ENCODE assay signal across 24 cellular contexts in genomic region chrX:23035493-23035892, GRCh38. TPM values are rescaled to one million over a fixed set of nuclear protein-coding genes. Genes with fewer than 3 reads are reported as not detected.
"Had no signal": no experiment of that assay in that cellular context is flagged by ENCODE, and none has a peak within 500 bp of the region (broad histone marks: within the 10 kb centered on the region; RNA-seq: fewer than 3 reads in every experiment).

No MANE protein-coding gene starts in this region.

- H3K4me1 ChIP-seq: breast epithelium, esophagus muscularis mucosa, prostate gland, spleen, transverse colon had no signal

- H3K27ac ChIP-seq: breast epithelium, esophagus muscularis mucosa, prostate gland, spleen, transverse colon had no signal

- H3K27me3 ChIP-seq: esophagus muscularis mucosa, spleen, transverse colon had no signal

- H3K36me3 ChIP-seq: breast epithelium, esophagus muscularis mucosa, prostate gland, spleen, transverse colon had no signal

- FAIRE-seq: endometrium had no signal

- H3K9me3 ChIP-seq: breast epithelium, esophagus muscularis mucosa, mucosa of descending colon, prostate gland, spleen, transverse colon had no signal

- DNase-seq: activated CD4-positive, alpha-beta memory T cell treated with anti-CD3 and anti-CD28 coated beads, Interleukin-2, amount 10 ng/mL, durations not matched to agents 7 days and 5 days; activated CD4-positive, alpha-beta T cell treated with anti-CD3 and anti-CD28 coated beads for 1 hour; activated gamma-delta T cell; activated T-cell treated with anti-CD3 and anti-CD28 coated beads, Interleukin-2, amount 50 U/mL, for 48 hours; amygdala; foreskin fibroblast; glutamatergic neuron; mammary epithelial cell; mucosa of descending colon; naive thymus-derived CD8-positive, alpha-beta T cell; nucleus accumbens; spleen; stimulated activated CD4-positive, alpha-beta T cell treated with anti-CD3 and anti-CD28 coated beads, Interleukin-1b, Interleukin-23, amount 100 ng/mL, for 48 hours; stimulated activated naive B cell treated with anti-CD40 and anti-IgM and Interleukin-4, amounts not matched to agents 10 μg/mL and 1 μg/mL and 100 μg/mL, for 72 hours; transverse colon had no signal

- ATAC-seq: left lobe of liver; mucosa of descending colon; naive thymus-derived CD8-positive, alpha-beta T cell; sciatic nerve; stimulated activated naive B cell treated with anti-CD40 and anti-IgM and Interleukin-4, amounts not matched to agents 10 μg/mL and 1 μg/mL and 100 μg/mL, for 72 hours had no signal

- H3K4me3 ChIP-seq: breast epithelium, esophagus muscularis mucosa, mucosa of descending colon, prostate gland, spleen, transverse colon had no signal

RNA-seq across cellular contexts. Expression of gene DDX53, which starts 35.7 kb away (rescaled TPM):
- total RNA-seq: activated CD4-positive, alpha-beta memory T cell treated with anti-CD3 and anti-CD28 coated beads, Interleukin-2, amount 10 ng/mL, durations not matched to agents 7 days and 5 days; breast epithelium; cerebellum; dermis microvascular lymphatic vessel endothelial cell; esophagus muscularis mucosa; left lobe of liver; mammary epithelial cell; mucosa of descending colon; naive thymus-derived CD8-positive, alpha-beta T cell; sciatic nerve; spleen; subcutaneous adipose tissue; transverse colon had no signal
- polyA plus RNA-seq: mammary epithelial cell; naive thymus-derived CD8-positive, alpha-beta T cell; spleen had no signal
